In the genomic region with DNA sequence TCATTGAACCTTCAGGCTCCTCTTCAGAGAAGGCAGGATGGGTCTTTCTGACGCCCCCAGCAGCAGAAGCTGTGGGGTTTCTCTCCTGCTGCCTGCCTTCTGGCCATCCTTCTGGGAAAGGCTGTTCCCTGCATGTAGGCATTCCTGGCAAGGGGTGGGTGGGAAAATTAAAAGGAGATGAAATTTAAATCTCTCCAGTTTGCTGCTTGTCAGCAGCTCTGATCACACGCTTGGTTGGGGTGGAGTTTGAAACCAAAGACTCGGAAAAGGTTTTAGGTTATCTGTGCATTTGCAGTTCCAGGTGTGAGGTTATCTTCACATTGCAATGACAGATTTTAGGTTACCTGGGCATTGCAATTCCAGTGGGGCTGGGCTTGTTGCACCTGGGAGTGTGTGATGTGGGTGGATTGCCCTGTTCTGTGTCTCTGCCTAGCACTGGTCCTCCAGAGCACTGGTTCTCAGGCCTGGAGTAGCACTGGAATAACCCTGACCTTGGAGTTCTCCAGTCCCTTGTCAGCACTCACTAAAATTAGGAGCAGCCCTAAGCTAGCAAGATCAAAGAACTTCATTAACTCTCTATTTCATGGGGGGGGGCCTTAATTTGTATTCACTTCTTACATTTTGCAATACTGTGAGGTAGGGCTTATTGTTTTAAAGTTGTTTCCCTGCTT, we compare ENCODE assay signal across 16 cellular contexts.
"Had no signal": no experiment of that assay in that cellular context is flagged by ENCODE, and none has a peak within 500 bp of the region (broad histone marks: within the 10 kb centered on the region; RNA-seq: fewer than 3 reads in every experiment).

No MANE protein-coding gene starts in this region.

- DNase-seq: central memory CD4-positive, alpha-beta T cell; effector CD8-positive, alpha-beta T cell; immature natural killer cell; mammary epithelial cell; mucosa of descending colon; naive thymus-derived CD8-positive, alpha-beta T cell; ovary; stimulated activated CD4-positive, alpha-beta T cell treated with anti-CD3 and anti-CD28 coated beads, Interleukin-2, amount 100 ng/mL, for 24 hours; stimulated activated CD4-positive, alpha-beta T cell treated with anti-CD3 and anti-CD28 coated beads, Interleukin-4, amount 100 ng/mL, for 4 hours; stimulated activated naive B cell treated with anti-CD40 and anti-IgM and Interleukin-4, amounts not matched to agents 10 μg/mL and 1 μg/mL and 100 μg/mL, for 72 hours; stimulated activated naive CD8-positive, alpha-beta T cell treated with anti-CD3 and anti-CD28 coated beads, Interleukin-15, amount 100 ng/mL, for 72 hours; testis had no signal

- H3K27ac ChIP-seq: coronary artery, ovary, testis, tibial nerve had no signal

- H3K36me3 ChIP-seq: ovary, tibial nerve had no signal

- H3K4me1 Mint-ChIP-seq: naive thymus-derived CD8-positive, alpha-beta T cell; neural crest cell; stimulated activated naive B cell treated with anti-CD40 and anti-IgM and Interleukin-4, amounts not matched to agents 10 μg/mL and 1 μg/mL and 100 μg/mL, for 72 hours; stimulated activated naive CD8-positive, alpha-beta T cell treated with anti-CD3 and anti-CD28 coated beads, Interleukin-15, amount 100 ng/mL, for 72 hours had no signal

- H3K9me3 ChIP-seq: mucosa of descending colon, ovary, testis, tibial nerve had no signal

- H3K27me3 Mint-ChIP-seq: stimulated activated naive B cell treated with anti-CD40 and anti-IgM and Interleukin-4, amounts not matched to agents 10 μg/mL and 1 μg/mL and 100 μg/mL, for 72 hours; stimulated activated naive CD8-positive, alpha-beta T cell treated with anti-CD3 and anti-CD28 coated beads, Interleukin-15, amount 100 ng/mL, for 72 hours had no signal

- H3K9me3 Mint-ChIP-seq: immature natural killer cell; neural crest cell; stimulated activated naive CD8-positive, alpha-beta T cell treated with anti-CD3 and anti-CD28 coated beads, Interleukin-15, amount 100 ng/mL, for 72 hours had no signal

- H3K36me3 Mint-ChIP-seq: naive thymus-derived CD8-positive, alpha-beta T cell; stimulated activated naive B cell treated with anti-CD40 and anti-IgM and Interleukin-4, amounts not matched to agents 10 μg/mL and 1 μg/mL and 100 μg/mL, for 72 hours had no signal

- H3K27me3 ChIP-seq: ovary, testis, tibial nerve had no signal

- H3K4me3 Mint-ChIP-seq: immature natural killer cell; naive thymus-derived CD8-positive, alpha-beta T cell; neural crest cell; stimulated activated naive B cell treated with anti-CD40 and anti-IgM and Interleukin-4, amounts not matched to agents 10 μg/mL and 1 μg/mL and 100 μg/mL, for 72 hours; stimulated activated naive CD8-positive, alpha-beta T cell treated with anti-CD3 and anti-CD28 coated beads, Interleukin-15, amount 100 ng/mL, for 72 hours had no signal

- H3K4me3 ChIP-seq: coronary artery, mucosa of descending colon, ovary, testis, tibial nerve had no signal

- H3K4me1 ChIP-seq: testis, tibial nerve had no signal

- H3K27ac Mint-ChIP-seq: immature natural killer cell; naive thymus-derived CD8-positive, alpha-beta T cell; stimulated activated naive B cell treated with anti-CD40 and anti-IgM and Interleukin-4, amounts not matched to agents 10 μg/mL and 1 μg/mL and 100 μg/mL, for 72 hours; stimulated activated naive CD8-positive, alpha-beta T cell treated with anti-CD3 and anti-CD28 coated beads, Interleukin-15, amount 100 ng/mL, for 72 hours had no signal

- ATAC-seq: mucosa of descending colon; naive thymus-derived CD8-positive, alpha-beta T cell; sciatic nerve; stimulated activated naive B cell treated with anti-CD40 and anti-IgM and Interleukin-4, amounts not matched to agents 10 μg/mL and 1 μg/mL and 100 μg/mL, for 72 hours; stimulated activated naive CD8-positive, alpha-beta T cell treated with anti-CD3 and anti-CD28 coated beads, Interleukin-15, amount 100 ng/mL, for 72 hours had no signal
